ENCODE assay signal across 1 cellular context in genomic region chr1:163233643-163234042, GRCh38. TPM values are rescaled to one million over a fixed set of nuclear protein-coding genes. Genes with fewer than 3 reads are reported as not detected.
"Had no signal": no experiment of that assay in that cellular context is flagged by ENCODE, and none has a peak within 500 bp of the region (broad histone marks: within the 10 kb centered on the region; RNA-seq: fewer than 3 reads in every experiment).

No MANE protein-coding gene starts in this region.

RNA-seq across cellular contexts. Expression of gene RGS5, which starts 30.9 kb away (rescaled TPM):
- total RNA-seq: HT-29 had no signal
